In the genomic region with DNA sequence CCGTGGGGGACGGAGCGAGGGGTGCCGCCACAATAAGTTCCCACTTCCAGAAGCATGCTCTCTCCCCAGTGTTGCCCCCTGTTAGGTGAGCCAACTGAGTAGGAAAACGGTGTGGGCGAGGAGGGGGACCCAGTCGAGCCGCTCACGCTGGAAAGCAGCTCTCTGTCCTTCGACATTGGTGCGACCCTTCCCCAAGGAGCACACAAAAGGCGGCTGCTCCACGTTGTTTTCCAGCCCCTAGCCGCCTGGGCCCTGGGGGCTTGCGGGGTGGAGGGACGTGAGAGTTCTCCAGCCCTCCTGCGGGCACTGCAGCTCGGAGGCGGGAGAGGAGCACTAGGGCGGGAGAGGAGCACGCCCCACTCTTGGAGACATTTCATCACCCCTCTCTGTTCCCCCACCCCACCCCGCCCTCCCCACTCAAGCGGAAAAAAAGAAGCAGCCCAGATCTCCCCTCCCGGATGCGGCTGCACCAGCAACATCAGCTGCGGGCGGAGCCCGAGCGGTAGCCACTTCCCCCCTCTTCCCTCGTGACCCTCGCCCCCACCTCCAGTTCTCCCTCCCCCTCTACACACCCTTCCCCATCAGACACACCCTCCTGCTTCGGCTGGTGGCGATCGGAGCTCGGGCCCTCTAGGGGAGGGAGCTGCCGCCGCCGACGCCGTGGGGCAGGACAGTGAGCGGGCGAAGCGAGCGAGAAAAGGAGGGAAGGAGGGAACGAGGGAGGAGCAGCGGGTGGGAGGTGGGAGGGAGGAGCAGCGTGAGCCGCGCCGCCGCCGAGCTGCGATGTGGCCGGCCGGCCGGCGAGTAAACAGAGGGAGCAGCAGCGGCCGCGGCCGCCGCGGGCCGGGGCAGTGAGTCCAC, we compare ENCODE assay signal across 8 cellular contexts. TPM values are rescaled to one million over a fixed set of nuclear protein-coding genes. Genes with fewer than 3 reads are reported as not detected.
A peak's percentile ranks its signal among the peaks of the same experiment; 100 is the strongest.
DNase-seq lines count a peak whose midpoint lies in the region; ATAC-seq and TF ChIP-seq lines count a peak whose summit lies in the region.

Gene DOCK11, plus strand, starts transcription at position 755 of the 861 bp plus-strand sequence. CDS start 157 bp downstream, outside the sequence.

- H3K36me3 Mint-ChIP-seq in neural crest cell (ENCODE audit: low read depth): no peaks in the 10 kb centered on the region

- H3K56ac ChIP-seq in IMR-90 (ENCODE audit: extremely low read depth, insufficient read depth, low read length): no peak within 1 kb of the TSS; the same call in 1 of the 2 replicates

- dilution Hi-C loops in IMR-90 (cut with HindIII; ENCODE audit: low sequenced_read_pairs, unreplicated experiment): no loop called here

- in situ Hi-C loops in IMR-90 (cut with MboI; ENCODE audit: low sequenced_read_pairs): no loop called here

- no peak for TF ChIP-seq POLR2A in IMR-90 (IDR thresholded peaks at IDR 0.05; ENCODE audit: low read depth, low read length)

- DNase-seq in DMS114 treated with DMSO at 0.1 percent for 48 hours (lab: John Stamatoyannopoulos, UW; ENCODE audit: unreplicated experiment) (peak; percentile 30), IMR-90 (peak; percentile 76), SHP77 treated with DMSO at 0.1 percent for 48 hours (lab: John Stamatoyannopoulos, UW) (peak; percentile 23), foreskin fibroblast (peak; percentile 82 to 94), neural crest cell (ENCODE audit: low read depth, low spot score) (peak; percentile 59)
- DNase-seq in activated effector memory CD4-positive, alpha-beta T cell treated with Interleukin-2 at 50 U/mL for 16 hours: peak; percentile 75
- DNase-seq in stimulated activated naive CD8-positive, alpha-beta T cell treated with anti-CD3 and anti-CD28 coated beads, Interleukin-15, amount 100 ng/mL, for 72 hours: peak; percentile 74 to 88

- H3K4ac ChIP-seq in IMR-90 (ENCODE audit: low read depth, low read length): peak within 1 kb of the TSS; percentile 60

- no peaks in the 10 kb centered on the region for H3K36me3 ChIP-seq in IMR-90 (ENCODE audit: control insufficient read depth, insufficient read depth, low read length)

- H4K91ac ChIP-seq in IMR-90 (ENCODE audit: insufficient read depth, low read depth, low read length): peak within 1 kb of the TSS; percentile 78

- peaks cover 3% of the 10 kb centered on the region for H3K27me3 Mint-ChIP-seq in neural crest cell (ENCODE audit: low read depth)
- no peaks in the 10 kb centered on the region for H3K27me3 Mint-ChIP-seq in stimulated activated naive CD8-positive, alpha-beta T cell treated with anti-CD3 and anti-CD28 coated beads, Interleukin-15, amount 100 ng/mL, for 72 hours

- H2BK15ac ChIP-seq in IMR-90 (ENCODE audit: low read depth, low read length): no peak within 1 kb of the TSS

- H3K4me1 Mint-ChIP-seq in neural crest cell: peaks cover 27% of the 10 kb centered on the region
- peaks cover 27% of the 10 kb centered on the region for H3K4me1 Mint-ChIP-seq in stimulated activated naive CD8-positive, alpha-beta T cell treated with anti-CD3 and anti-CD28 coated beads, Interleukin-15, amount 100 ng/mL, for 72 hours

- no peak within 1 kb of the TSS for H2BK20ac ChIP-seq in IMR-90 (ENCODE audit: low read depth, low read length)

- peak within 1 kb of the TSS; percentile 96 for H4K5ac ChIP-seq in IMR-90 (ENCODE audit: low read depth, low read length)

- intact Hi-C loops in IMR-90 (cut with micrococcal nuclease): loop anchor here (5.0 kb wide), 1 partner anchor 82 kb away; no protein-coding TSS in a partner anchor

- WGBS in IMR-90 (ENCODE audit: extremely low coverage in 2 of 2, insufficient read length in 1 of 2), 2 experiments: 10% methylated on average over 11 of the region's 64 CpGs; no CpG with 5 or more reads in 1 of the 2 experiments

- peaks cover 6 to 9% of the 10 kb centered on the region in 2 experiments; a peak in 3 of 4 replicates for H3K79me1 ChIP-seq in IMR-90 (ENCODE audit: low read depth in 1 of 2, low read length in 2 of 2)

- no peaks in the 10 kb centered on the region for H3K9me3 ChIP-seq in IMR-90 (ENCODE audit: control insufficient read depth, insufficient read depth, low read length)

- no peak for TF ChIP-seq RAD21 in IMR-90 (IDR thresholded peaks at IDR 0.05; ENCODE audit: low read length)

- peak within 1 kb of the TSS; percentile 85 for H2AFZ ChIP-seq in IMR-90 (replicated peaks; ENCODE audit: low read length, poor library complexity)

- peak within 1 kb of the TSS; percentile 51 for H3K14ac ChIP-seq in IMR-90 (replicated peaks; ENCODE audit: low read depth, low read length)

- BruUV-seq in IMR-90 (replicated peaks; lab: Mats Ljungman, UMichigan): no TSS peak

- H3K4me3 ChIP-seq in IMR-90 (ENCODE audit: insufficient read depth, low read depth, low read length) (peak within 1 kb of the TSS; percentile 78), foreskin fibroblast (ENCODE audit: low read depth in 1 of 2, low read length in 2 of 2) (peak within 1 kb of the TSS; percentile 78 to 81)

- no peak for TF ChIP-seq CTCF in IMR-90 (conservative IDR thresholded peaks at IDR 0.05; ENCODE audit: low read depth, low read length)
- TF ChIP-seq CTCF in foreskin fibroblast (IDR thresholded peaks at IDR 0.05; ENCODE audit: low read depth, low read length): no peak
- TF ChIP-seq CTCF in neural crest cell (conservative IDR thresholded peaks at IDR 0.05): no peak

- peak within 1 kb of the TSS; percentile 66 for H2AK9ac ChIP-seq in IMR-90 (replicated peaks; ENCODE audit: low read depth, low read length, poor library complexity)

- peak within 1 kb of the TSS; percentile 90 for H3K4me3 Mint-ChIP-seq in neural crest cell
- peak within 1 kb of the TSS; percentile 93 to 100 for H3K4me3 Mint-ChIP-seq in stimulated activated naive CD8-positive, alpha-beta T cell treated with anti-CD3 and anti-CD28 coated beads, Interleukin-15, amount 100 ng/mL, for 72 hours

- peak within 1 kb of the TSS; percentile 89 for H3K4me2 ChIP-seq in IMR-90 (ENCODE audit: low read depth, low read length)

- ATAC-seq in GM21526 (IDR thresholded peaks at IDR 0.05; ENCODE audit: low FRiP score, unreplicated experiment) (peak; percentile 48), IMR-90 (ENCODE audit: low read depth) (peak; percentile 94)
- peak; percentile 84 for ATAC-seq in stimulated activated naive CD8-positive, alpha-beta T cell treated with anti-CD3 and anti-CD28 coated beads, Interleukin-15, amount 100 ng/mL, for 72 hours

- H3K27ac Mint-ChIP-seq in neural crest cell (ENCODE audit: unreplicated experiment): peak within 1 kb of the TSS; percentile 50
- peak within 1 kb of the TSS; percentile 95 to 99 for H3K27ac Mint-ChIP-seq in stimulated activated naive CD8-positive, alpha-beta T cell treated with anti-CD3 and anti-CD28 coated beads, Interleukin-15, amount 100 ng/mL, for 72 hours

- POLR2A ChIA-PET in IMR-90 (lab: Charles Lee; ENCODE audit: unreplicated experiment): no interaction called here

- H3K9me3 Mint-ChIP-seq in neural crest cell: peaks cover 4% of the 10 kb centered on the region
- no peaks in the 10 kb centered on the region for H3K9me3 Mint-ChIP-seq in stimulated activated naive CD8-positive, alpha-beta T cell treated with anti-CD3 and anti-CD28 coated beads, Interleukin-15, amount 100 ng/mL, for 72 hours

- H2AK5ac ChIP-seq in IMR-90 (ENCODE audit: low read depth, low read length): peak within 1 kb of the TSS; percentile 59; the same call in 1 of the 2 replicates

- H3K9me1 ChIP-seq in IMR-90 (ENCODE audit: insufficient read depth, low read length): no peaks in the 10 kb centered on the region

- no peak within 1 kb of the TSS for H2BK5ac ChIP-seq in IMR-90 (ENCODE audit: low read depth, low read length, poor library complexity, severe bottlenecking)

- peak within 1 kb of the TSS; percentile 88 for H3K18ac ChIP-seq in IMR-90 (ENCODE audit: low read depth, low read length)

- H3K27me3 ChIP-seq in IMR-90 (ENCODE audit: control insufficient read depth, insufficient read depth, low read length): no peaks in the 10 kb centered on the region

- peak within 1 kb of the TSS; percentile 67 for H3K23ac ChIP-seq in IMR-90 (ENCODE audit: low read depth, low read length)

- H4K8ac ChIP-seq in IMR-90 (ENCODE audit: low read depth in 2 of 2, low read length in 2 of 2): peak within 1 kb of the TSS; percentile 19 to 73; a peak in 1 of 4 replicates

- peak within 1 kb of the TSS; percentile 38; the same call in 1 of the 2 replicates for H2BK120ac ChIP-seq in IMR-90 (ENCODE audit: low read depth, low read length)

- H3K27ac ChIP-seq in IMR-90 (ENCODE audit: insufficient read depth, low read length): peak within 1 kb of the TSS; percentile 59

- peak within 1 kb of the TSS; percentile 66 for H3K9ac ChIP-seq in IMR-90 (ENCODE audit: low read depth, low read length)

- peaks cover 2% of the 10 kb centered on the region; the same call in 1 of the 2 replicates for H3K4me1 ChIP-seq in IMR-90 (ENCODE audit: control insufficient read depth, insufficient read depth, low read length)

- CTCF ChIA-PET in IMR-90 (lab: Yijun Ruan, JAX): no interaction called here

- H4K20me1 ChIP-seq in IMR-90 (ENCODE audit: insufficient read depth, low read length): no peaks in the 10 kb centered on the region

TF ChIP-seq in IMR-90, 13 proteins besides CTCF, POLR2A, EP300 and RAD21 (continues in another document):
- TF ChIP-seq NFE2L2 (IDR thresholded peaks at IDR 0.05; ENCODE audit: low read depth, low read length) (no peak), FOS (IDR thresholded peaks at IDR 0.05; ENCODE audit: low read depth, low read length) (no peak), USF2 (IDR thresholded peaks at IDR 0.05; ENCODE audit: low read depth, low read length) (peak; percentile 41; the same call in 1 of the 2 replicates), CEBPB (IDR thresholded peaks at IDR 0.05; ENCODE audit: low read depth, low read length) (no peak), CHD1 (IDR thresholded peaks at IDR 0.05; ENCODE audit: low read depth, low read length) (no peak), BHLHE40 (IDR thresholded peaks at IDR 0.05; ENCODE audit: low read depth, low read length) (no peak), RCOR1 (IDR thresholded peaks at IDR 0.05; ENCODE audit: insufficient replicate concordance, low read length) (no peak), SMC3 (IDR thresholded peaks at IDR 0.05; ENCODE audit: low read depth, low read length) (no peak), RFX5 (IDR thresholded peaks at IDR 0.05; ENCODE audit: low read depth, low read length) (no peak), MAFK (IDR thresholded peaks at IDR 0.05; ENCODE audit: low read depth, low read length) (no peak)

RNA-seq across cellular contexts. Expression of gene DOCK11, which starts in this region (rescaled TPM):
- total RNA-seq in IMR-90 (2012; rRNA removed): 13.1 and 14.7 TPM in 2 replicates
- polyA plus RNA-seq in IMR-90 (2012; rRNA removed): 3.2 and 3.9 TPM in 2 replicates
- 0.55 and 0.69 TPM in 2 replicates for polyA plus RNA-seq in IMR-90 (2012; cell fraction: cytosol; rRNA removed)
- 0.35 and 5.0 TPM in 2 replicates for polyA plus RNA-seq in IMR-90 (2012; cell fraction: nucleus; rRNA removed; ENCODE audit: low replicate concordance)
- 13.2 and 14.6 TPM in 2 replicates for total RNA-seq in neural crest cell

Comparison
In these comparisons a context has a peak if more than half of its experiments do, and no peak if none do; other contexts are left out.
1. Peak in every context shown above with its lines: DNase-seq, ATAC-seq, H3K4me3 ChIP-seq and H3K27ac ChIP-seq.
2. DNase-seq: peak in every context shown above with its lines; median percentile 88 in foreskin fibroblast; 81 in stimulated activated naive CD8-positive, alpha-beta T cell treated with anti-CD3 and anti-CD28 coated beads, Interleukin-15, amount 100 ng/mL, for 72 hours; 76 in IMR-90; 75 in activated effector memory CD4-positive, alpha-beta T cell treated with Interleukin-2 at 50 U/mL for 16 hours; 59 in neural crest cell; 30 in DMS114 treated with DMSO at 0.1 percent for 48 hours; 23 in SHP77 treated with DMSO at 0.1 percent for 48 hours.